ENCODE assay signal across 1 cellular context in the genomic region with DNA sequence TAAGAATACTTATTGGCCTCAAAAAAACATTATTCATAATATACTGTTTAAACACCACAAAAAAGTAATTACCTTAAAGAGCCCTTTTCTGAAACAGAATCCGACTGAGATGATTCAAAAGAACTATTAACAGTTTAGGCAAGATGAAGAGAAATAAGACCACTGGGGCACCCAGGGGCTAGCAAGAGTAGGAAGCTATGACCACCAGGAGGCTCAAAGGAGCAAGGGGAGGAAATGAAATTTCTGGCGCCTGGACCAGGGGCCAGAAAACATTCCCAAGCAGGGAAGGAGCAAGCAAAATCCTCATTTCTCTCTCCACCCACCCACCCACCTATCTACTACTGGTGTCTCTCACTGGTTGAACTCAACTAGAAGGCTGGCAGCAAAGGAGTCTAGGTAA.
TF ChIP-seq lines count a peak whose summit lies in the region.

No MANE protein-coding gene starts in this region.

TF ChIP-seq in H1, 55 proteins besides CTCF, POLR2A, EP300 and RAD21:
- no peak for TF ChIP-seq CHD1 (IDR thresholded peaks at IDR 0.05; ENCODE audit: low read depth, low read length)
- no peak for TF ChIP-seq POU5F1 (IDR thresholded peaks at IDR 0.05; ENCODE audit: low read depth, low read length)
- TF ChIP-seq BACH1 (IDR thresholded peaks at IDR 0.05; ENCODE audit: low read length) = no peak
- no peak for TF ChIP-seq JUND (IDR thresholded peaks at IDR 0.05; ENCODE audit: low read length)
- TF ChIP-seq, protein P1, sequence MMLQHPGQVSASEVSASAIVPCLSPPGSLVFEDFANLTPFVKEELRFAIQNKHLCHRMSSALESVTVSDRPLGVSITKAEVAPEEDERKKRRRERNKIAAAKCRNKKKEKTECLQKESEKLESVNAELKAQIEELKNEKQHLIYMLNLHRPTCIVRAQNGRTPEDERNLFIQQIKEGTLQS (IDR thresholded peaks at IDR 0.05; ENCODE audit: insufficient read depth, low read depth, low read length) = no peak
- TF ChIP-seq SIX5 (IDR thresholded peaks at IDR 0.05; ENCODE audit: low read depth, low read length) = no peak
- TF ChIP-seq GABPA (IDR thresholded peaks at IDR 0.05; ENCODE audit: borderline replicate concordance, insufficient read depth, low read length) = no peak
- no peak for TF ChIP-seq CHD2 (IDR thresholded peaks at IDR 0.05; ENCODE audit: low read length)
- TF ChIP-seq SIRT6 (IDR thresholded peaks at IDR 0.05; ENCODE audit: low read length) = no peak
- no peak for TF ChIP-seq ZNF274 (IDR thresholded peaks at IDR 0.05; ENCODE audit: borderline replicate concordance, extremely low read depth, low read length)
- no peak for TF ChIP-seq SRF (IDR thresholded peaks at IDR 0.05; ENCODE audit: low read depth, low read length)
- TF ChIP-seq KDM5A (IDR thresholded peaks at IDR 0.05; ENCODE audit: low read length) = no peak
- no peak for TF ChIP-seq FOSL1 (IDR thresholded peaks at IDR 0.05; ENCODE audit: insufficient read depth, low read depth, low read length)
